ENCODE assay signal across 8 cellular contexts in the genomic region with DNA sequence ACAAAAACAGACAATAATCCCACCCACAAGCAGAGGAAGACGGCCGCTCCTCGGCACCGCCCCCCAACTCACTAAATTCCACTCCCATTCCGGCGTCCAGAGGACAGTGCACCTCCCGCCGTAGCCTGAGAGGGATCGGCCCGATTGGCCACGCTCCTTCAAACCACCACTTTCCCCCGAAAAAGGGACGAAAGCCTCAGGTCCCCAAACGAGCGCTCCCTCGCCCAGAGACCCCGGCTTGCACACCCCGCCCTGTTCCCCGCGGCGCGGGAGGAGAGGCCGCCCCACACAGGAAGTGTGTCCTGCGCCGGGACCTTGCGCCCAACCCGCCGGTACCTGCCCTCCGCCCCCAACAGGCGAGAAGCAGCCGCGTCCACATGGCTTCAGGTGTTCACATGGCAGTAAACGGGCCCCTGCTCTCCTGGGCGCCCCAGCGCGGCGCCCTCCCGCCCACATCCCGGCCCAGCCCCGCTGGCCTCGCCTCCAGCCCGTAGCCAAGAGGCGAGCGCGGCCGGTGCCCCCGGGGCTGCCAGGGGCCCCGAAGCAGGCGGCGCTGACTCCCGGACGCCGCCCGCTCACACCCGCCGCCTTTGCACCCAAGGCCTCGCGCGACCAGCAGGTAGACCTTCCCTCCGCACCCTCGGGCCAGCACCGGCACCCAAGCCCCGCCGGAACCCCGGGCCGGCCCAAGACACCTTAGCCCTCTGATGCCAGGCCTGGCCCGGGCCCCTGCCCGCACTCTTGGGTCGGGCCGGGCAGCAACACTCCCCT. TPM values are rescaled to one million over a fixed set of nuclear protein-coding genes. Genes with fewer than 3 reads are reported as not detected.
DNase-seq lines count a peak whose midpoint lies in the region; ATAC-seq, FAIRE-seq and TF ChIP-seq lines count a peak whose summit lies in the region.

No MANE protein-coding gene starts in this region.

- intact Hi-C loops in left colon (cut with DNase I, micrococcal nuclease) = no loop called here

- H2BK15ac ChIP-seq in H9 (ENCODE audit: low read depth, low read length) = no peak overlapping the region; the same call in 1 of the 2 replicates

- H3K27ac ChIP-seq in H9 (ENCODE audit: insufficient read length, low read depth, low read length) (no peak overlapping the region), VCaP (peak overlapping the region; percentile 95)

- DNase-seq in H9 (peak; percentile 80), bronchial epithelial cell (ENCODE audit: low read depth) (peak; percentile 62), left colon (peak; percentile 84), NCI-H1092 (lab: John Stamatoyannopoulos, UW) (no peak)
- peak; percentile 51 to 62 for DNase-seq in stimulated activated CD4-positive, alpha-beta T cell treated with anti-CD3 and anti-CD28 coated beads, Interleukin-2, amount 100 ng/mL, for 48 hours

- H3K56ac ChIP-seq in H9 (ENCODE audit: insufficient read length, low read depth, low read length) = no peak overlapping the region

- H2BK120ac ChIP-seq in H9 (ENCODE audit: low read depth, low read length, poor library complexity, severe bottlenecking) = peak overlapping the region; percentile 69

- H2AK5ac ChIP-seq in H9 (ENCODE audit: insufficient read length, low read length) = no peak overlapping the region

- H2BK12ac ChIP-seq in H9 (ENCODE audit: insufficient read length, low read depth, low read length) = no peak overlapping the region

- H3K4me2 ChIP-seq in H9 (ENCODE audit: insufficient read depth, insufficient read length, low read length) (peak overlapping the region; percentile 82), Loucy (ENCODE audit: low read depth, low read length, poor library complexity, severe bottlenecking) (peak overlapping the region; percentile 98)

- FAIRE-seq in bronchial epithelial cell (lab: Jason Lieb, UNC) = no peak

- H3K79me2 ChIP-seq in H9 (ENCODE audit: insufficient read depth, low read length) = peaks cover 27% of the 10 kb centered on the region; the same call in 1 of the 2 replicates
- peaks cover 74% of the 10 kb centered on the region for H3K79me2 ChIP-seq in Loucy (ENCODE audit: insufficient read depth, low read length)

- peaks cover 26% of the 10 kb centered on the region for H3K27me3 Mint-ChIP-seq in H9 (ENCODE audit: low read depth)

- H3T11ph ChIP-seq in H9 (ENCODE audit: low read length) = no peak overlapping the region

- H3F3A ChIP-seq in Loucy (ENCODE audit: low read depth) = no peaks in the 10 kb centered on the region; the same call in 1 of the 2 replicates

- peak; percentile 86 for ATAC-seq in left colon

- peaks cover 35 to 36% of the 10 kb centered on the region in 2 experiments for H3K4me1 Mint-ChIP-seq in H9

- WGBS in H9 (ENCODE audit: extremely low coverage, insufficient read length, low lambda C conversion rate) = no CpG with 5 or more reads among the region's 70 CpGs

- no peak overlapping the region for H2AFZ ChIP-seq in H9 (ENCODE audit: low read length)
- H2AFZ ChIP-seq in Loucy (ENCODE audit: low read length) = peak overlapping the region; percentile 59; the same call in 1 of the 2 replicates

- 0 out of 3 replicates have a peak, but pooled peaks have one; percentile 20 for TF ChIP-seq CTCF in GM12872 (IDR thresholded peaks at IDR 0.05; ENCODE audit: insufficient read depth, low read depth, low read length)
- TF ChIP-seq CTCF in H9 (conservative IDR thresholded peaks at IDR 0.05) = peak; percentile 33; the same call in 2 of the 3 replicates
- no peak for TF ChIP-seq CTCF in Loucy (conservative IDR thresholded peaks at IDR 0.05; ENCODE audit: low read length)
- TF ChIP-seq CTCF in VCaP (conservative IDR thresholded peaks at IDR 0.05) = peak; percentile 18
- peak; percentile 33 for TF ChIP-seq CTCF in bronchial epithelial cell (IDR thresholded peaks at IDR 0.05; ENCODE audit: insufficient read depth, low read length, severe bottlenecking)

- peaks cover 0 to 4% of the 10 kb centered on the region in 2 experiments; a peak in 2 of 5 replicates for H3K9me3 Mint-ChIP-seq in H9

- H3K4me3 ChIP-seq in Loucy (ENCODE audit: low read length, poor library complexity, severe bottlenecking) (peak overlapping the region; percentile 87), bronchial epithelial cell (ENCODE audit: low read depth, low read length) (peak overlapping the region; percentile 90)

- peak overlapping the region; percentile 46 to 92 (median 73); a peak in 5 of 7 replicates for H3K27ac Mint-ChIP-seq in H9

- H4K20me1 ChIP-seq in H9 (ENCODE audit: control insufficient read depth, insufficient read depth, insufficient read length) (no peaks in the 10 kb centered on the region), Loucy (ENCODE audit: insufficient read depth, low read length, poor library complexity, severe bottlenecking) (peaks cover 52% of the 10 kb centered on the region)

- H3K4me1 ChIP-seq in H9 (ENCODE audit: insufficient read depth, low read length) (peaks cover 3% of the 10 kb centered on the region), Loucy (ENCODE audit: insufficient read depth, low read length, poor library complexity, severe bottlenecking) (peaks cover 44% of the 10 kb centered on the region)

- H3K4ac ChIP-seq in H9 (ENCODE audit: low read depth, low read length) = no peak overlapping the region

- H4K8ac ChIP-seq in H9 (replicated peaks; ENCODE audit: insufficient read length, low read depth, low read length) = no peak overlapping the region

- peaks cover 0 to 5% (median 4%) of the 10 kb centered on the region in 3 experiments; a peak in 6 of 7 replicates for H3K36me3 Mint-ChIP-seq in H9 (ENCODE audit: insufficient read depth in 1 of 3, low read depth in 3 of 3)

- H3K23me2 ChIP-seq in H9 (ENCODE audit: insufficient read length, low read depth, low read length, poor library complexity, severe bottlenecking) = peaks cover 7% of the 10 kb centered on the region

- peak overlapping the region; percentile 89 to 93 for H3K4me3 Mint-ChIP-seq in H9

- H3K9me3 ChIP-seq in H9 (ENCODE audit: control insufficient read depth, low read depth, low read length) (no peaks in the 10 kb centered on the region), Loucy (ENCODE audit: insufficient read depth, low read depth, low read length) (no peaks in the 10 kb centered on the region)

- peaks cover 11% of the 10 kb centered on the region for H3K79me1 ChIP-seq in H9 (ENCODE audit: insufficient read depth, low read depth, low read length, poor library complexity, severe bottlenecking)

- no peak overlapping the region for H4K5ac ChIP-seq in H9 (ENCODE audit: insufficient read length, low read depth, low read length)

- H3K9me2 ChIP-seq in Loucy (replicated peaks; ENCODE audit: low read depth, low read length) = no peaks in the 10 kb centered on the region

- no peaks in the 10 kb centered on the region for H3K36me3 ChIP-seq in Loucy (ENCODE audit: insufficient read depth, low read length)
- H3K36me3 ChIP-seq in bronchial epithelial cell (ENCODE audit: control insufficient read depth, insufficient read depth, low read length) = no peaks in the 10 kb centered on the region

- H3K27me3 ChIP-seq in H9 (ENCODE audit: insufficient read depth, low read length) (0 out of 2 replicates have a peak, but pooled peaks cover 3% of the 10 kb centered on the region), Loucy (ENCODE audit: insufficient read depth, low read length, poor library complexity, severe bottlenecking) (no peaks in the 10 kb centered on the region), bronchial epithelial cell (ENCODE audit: control insufficient read depth, insufficient read depth, low read length) (no peaks in the 10 kb centered on the region)

- H4K91ac ChIP-seq in H9 (ENCODE audit: insufficient read length, low read depth, low read length) = no peak overlapping the region

- H2BK5ac ChIP-seq in H9 (ENCODE audit: insufficient read length, low read length) = no peak overlapping the region

- peak overlapping the region; percentile 37; the same call in 1 of the 2 replicates for H3K14ac ChIP-seq in H9 (ENCODE audit: insufficient read depth, low read length)

- no peak overlapping the region for H3K23ac ChIP-seq in H9 (ENCODE audit: insufficient read length, low read depth, low read length)

- H3K18ac ChIP-seq in H9 (ENCODE audit: insufficient read length, low read depth, low read length) = peak overlapping the region; percentile 34

- H3K9ac ChIP-seq in H9 (ENCODE audit: extremely low read depth, insufficient read length, low read length) = peak overlapping the region; percentile 68
- H3K9ac ChIP-seq in Loucy (ENCODE audit: low read depth, low read length, poor library complexity, severe bottlenecking) = peak overlapping the region; percentile 89

- H2BK20ac ChIP-seq in H9 (ENCODE audit: low read depth, low read length, poor library complexity, severe bottlenecking) = no peak overlapping the region

RNA-seq across cellular contexts. Expression of a gene that starts 0.9 kb away (rescaled TPM):
- total RNA-seq in H9 (2021) (75.6 and 76.5 TPM in 2 replicates), bronchial epithelial cell (36.9 and 40.8 TPM in 2 replicates), left colon (10 to 100 TPM; 49.4 to 54.9 TPM)
